ENCODE assay signal across 1 cellular context in the genomic region with DNA sequence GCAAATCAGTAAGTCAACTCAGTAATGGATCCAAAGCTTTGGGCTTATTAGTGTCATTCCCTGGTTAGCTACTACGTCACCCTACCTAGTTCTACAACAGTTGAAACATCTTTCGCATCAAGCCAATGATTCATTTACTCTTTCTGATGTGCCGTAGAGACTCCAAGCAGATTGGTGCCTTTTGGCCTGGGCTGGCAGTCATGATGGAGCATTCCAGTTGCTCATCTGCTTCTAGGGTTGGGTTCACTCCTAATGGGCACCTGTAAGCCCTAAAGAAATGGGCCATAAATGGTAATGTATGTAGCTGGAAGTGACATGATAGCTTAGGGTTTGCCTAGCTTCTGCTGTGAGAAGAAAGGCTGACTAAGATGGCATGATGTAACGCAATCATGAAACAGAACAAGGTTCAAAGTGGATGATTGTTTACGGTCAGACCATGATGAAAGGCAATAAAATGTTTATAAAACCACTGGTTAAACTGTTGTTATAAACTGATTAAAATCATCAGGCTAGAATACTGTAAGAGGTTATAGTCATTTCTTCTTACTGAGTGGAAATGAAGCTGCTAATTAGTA.
A peak's percentile ranks its signal among the peaks of the same experiment; 100 is the strongest.
TF ChIP-seq lines count a peak whose summit lies in the region.

No MANE protein-coding gene starts in this region.

TF ChIP-seq in HepG2, 621 proteins besides CTCF, POLR2A, EP300 and RAD21 (continued from another document):
- TF ChIP-seq, protein P1, sequence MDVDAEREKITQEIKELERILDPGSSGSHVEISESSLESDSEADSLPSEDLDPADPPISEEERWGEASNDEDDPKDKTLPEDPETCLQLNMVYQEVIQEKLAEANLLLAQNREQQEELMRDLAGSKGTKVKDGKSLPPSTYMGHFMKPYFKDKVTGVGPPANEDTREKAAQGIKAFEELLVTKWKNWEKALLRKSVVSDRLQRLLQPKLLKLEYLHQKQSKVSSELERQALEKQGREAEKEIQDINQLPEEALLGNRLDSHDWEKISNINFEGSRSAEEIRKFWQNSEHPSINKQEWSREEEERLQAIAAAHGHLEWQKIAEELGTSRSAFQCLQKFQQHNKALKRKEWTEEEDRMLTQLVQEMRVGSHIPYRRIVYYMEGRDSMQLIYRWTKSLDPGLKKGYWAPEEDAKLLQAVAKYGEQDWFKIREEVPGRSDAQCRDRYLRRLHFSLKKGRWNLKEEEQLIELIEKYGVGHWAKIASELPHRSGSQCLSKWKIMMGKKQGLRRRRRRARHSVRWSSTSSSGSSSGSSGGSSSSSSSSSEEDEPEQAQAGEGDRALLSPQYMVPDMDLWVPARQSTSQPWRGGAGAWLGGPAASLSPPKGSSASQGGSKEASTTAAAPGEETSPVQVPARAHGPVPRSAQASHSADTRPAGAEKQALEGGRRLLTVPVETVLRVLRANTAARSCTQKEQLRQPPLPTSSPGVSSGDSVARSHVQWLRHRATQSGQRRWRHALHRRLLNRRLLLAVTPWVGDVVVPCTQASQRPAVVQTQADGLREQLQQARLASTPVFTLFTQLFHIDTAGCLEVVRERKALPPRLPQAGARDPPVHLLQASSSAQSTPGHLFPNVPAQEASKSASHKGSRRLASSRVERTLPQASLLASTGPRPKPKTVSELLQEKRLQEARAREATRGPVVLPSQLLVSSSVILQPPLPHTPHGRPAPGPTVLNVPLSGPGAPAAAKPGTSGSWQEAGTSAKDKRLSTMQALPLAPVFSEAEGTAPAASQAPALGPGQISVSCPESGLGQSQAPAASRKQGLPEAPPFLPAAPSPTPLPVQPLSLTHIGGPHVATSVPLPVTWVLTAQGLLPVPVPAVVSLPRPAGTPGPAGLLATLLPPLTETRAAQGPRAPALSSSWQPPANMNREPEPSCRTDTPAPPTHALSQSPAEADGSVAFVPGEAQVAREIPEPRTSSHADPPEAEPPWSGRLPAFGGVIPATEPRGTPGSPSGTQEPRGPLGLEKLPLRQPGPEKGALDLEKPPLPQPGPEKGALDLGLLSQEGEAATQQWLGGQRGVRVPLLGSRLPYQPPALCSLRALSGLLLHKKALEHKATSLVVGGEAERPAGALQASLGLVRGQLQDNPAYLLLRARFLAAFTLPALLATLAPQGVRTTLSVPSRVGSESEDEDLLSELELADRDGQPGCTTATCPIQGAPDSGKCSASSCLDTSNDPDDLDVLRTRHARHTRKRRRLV (CRISPR knock-in tag; IDR thresholded peaks at IDR 0.05) = no peak
- TF ChIP-seq FOXA3 (CRISPR knock-in tag; IDR thresholded peaks at IDR 0.05) (peak; percentile 65; the same call in 1 of the 2 replicates), ZNF337 (CRISPR knock-in tag; IDR thresholded peaks at IDR 0.05; ENCODE audit: borderline replicate concordance, low read depth) (no peak), RARA (CRISPR knock-in tag; IDR thresholded peaks at IDR 0.05) (0 out of 2 replicates have a peak, but pooled peaks have one; percentile 40), AHR (CRISPR knock-in tag; IDR thresholded peaks at IDR 0.05) (no peak), ZNF644 (CRISPR knock-in tag; IDR thresholded peaks at IDR 0.05; ENCODE audit: low read depth) (peak; percentile 79), HNF4A (CRISPR knock-in tag; IDR thresholded peaks at IDR 0.05) (peak; percentile 65), TCF7 (IDR thresholded peaks at IDR 0.05; ENCODE audit: low read depth) (peak; percentile 51; the same call in 1 of the 2 replicates), MED1 (CRISPR knock-in tag; IDR thresholded peaks at IDR 0.05) (0 out of 2 replicates have a peak, but pooled peaks have one; percentile 28), MIXL1 (CRISPR knock-in tag; IDR thresholded peaks at IDR 0.05) (0 out of 2 replicates have a peak, but pooled peaks have one; percentile 36)
